In genomic region chr3:148532326-148532725, GRCh38 we compare ENCODE assay signal across 17 cellular contexts.
DNase-seq lines count a peak whose midpoint lies in the region; ATAC-seq and TF ChIP-seq lines count a peak whose summit lies in the region.
"Had no signal": no experiment of that assay in that cellular context is flagged by ENCODE, and none has a peak within 500 bp of the region (broad histone marks: within the 10 kb centered on the region; RNA-seq: fewer than 3 reads in every experiment).

No MANE protein-coding gene starts in this region.

- TF ChIP-seq CTCF in NB4 (IDR thresholded peaks at IDR 0.05; ENCODE audit: low read depth, low read length) (no peak), choroid plexus epithelial cell (conservative IDR thresholded peaks at IDR 0.05; ENCODE audit: low read depth, low read length) (no peak), BE2C (IDR thresholded peaks at IDR 0.05; ENCODE audit: low read depth, low read length) (no peak)

- no peaks in the 10 kb centered on the region for H3K4me1 ChIP-seq in BE2C
- H3K4me1 ChIP-seq: A549 had no signal

- H3K27me3 ChIP-seq in BE2C = no peaks in the 10 kb centered on the region

- no peak for ATAC-seq in activated CD4-positive, CD25-positive, alpha-beta regulatory T cell treated with anti-CD3 and anti-CD28 coated beads, Interleukin-2, amount 50 U/mL, for 24 hours
- ATAC-seq: A549 had no signal

- no peaks in the 10 kb centered on the region for H3K9me3 ChIP-seq in BE2C

- DNase-seq in EL (peak; percentile 55), NB4 (ENCODE audit: low read depth) (peak; percentile 4), choroid plexus epithelial cell (ENCODE audit: low read depth) (peak; percentile 53), iris pigment epithelial cell (ENCODE audit: low read depth) (peak; percentile 47), NCI-H2029 treated with DMSO at 0.1 percent for 48 hours (lab: John Stamatoyannopoulos, UW) (no peak), GM03348 (ENCODE audit: low spot score) (no peak), BE2C (no peak)
- DNase-seq: CD8-positive, alpha-beta memory T cell; DMS53; Kasumi-1; NCI-H1105; NCI-H2081 treated with DMSO at 0.1 percent for 48 hours; NCI-H748 treated with DMSO at 0.1 percent for 48 hours; PC-9 had no signal

- H3K4me3 ChIP-seq in NB4 (ENCODE audit: low read depth, low read length) = no peak overlapping the region
- H3K4me3 ChIP-seq in choroid plexus epithelial cell (ENCODE audit: low read depth, low read length) = no peak overlapping the region
- H3K4me3 ChIP-seq in BE2C (ENCODE audit: low read depth, low read length) = no peak overlapping the region
- H3K4me3 ChIP-seq: A549; BLaER1 treated with 17β-estradiol and CSF1 and Interleukin-3, amounts not matched to agents 10 nM and 100 nM; PC-9 had no signal

- H3K36me3 ChIP-seq in BE2C = no peaks in the 10 kb centered on the region
- H3K36me3 ChIP-seq: BLaER1 treated with 17β-estradiol and CSF1 and Interleukin-3, amounts not matched to agents 10 nM and 100 nM had no signal

- TF ChIP-seq POLR2A in NB4 (IDR thresholded peaks at IDR 0.05; ENCODE audit: extremely low read depth, insufficient read length) = no peak

Comparison
In these comparisons a context has a peak if more than half of its experiments do, and no peak if none do; other contexts are left out.
1. DNase-seq: peak in EL (single experiment), NB4 (single experiment), choroid plexus epithelial cell (single experiment) and iris pigment epithelial cell (single experiment); none in NCI-H2029 treated with DMSO at 0.1 percent for 48 hours (single experiment), GM03348 (single experiment) and BE2C (single experiment).